Comparison of ENCODE assay signal across 10 cellular contexts in the genomic region with DNA sequence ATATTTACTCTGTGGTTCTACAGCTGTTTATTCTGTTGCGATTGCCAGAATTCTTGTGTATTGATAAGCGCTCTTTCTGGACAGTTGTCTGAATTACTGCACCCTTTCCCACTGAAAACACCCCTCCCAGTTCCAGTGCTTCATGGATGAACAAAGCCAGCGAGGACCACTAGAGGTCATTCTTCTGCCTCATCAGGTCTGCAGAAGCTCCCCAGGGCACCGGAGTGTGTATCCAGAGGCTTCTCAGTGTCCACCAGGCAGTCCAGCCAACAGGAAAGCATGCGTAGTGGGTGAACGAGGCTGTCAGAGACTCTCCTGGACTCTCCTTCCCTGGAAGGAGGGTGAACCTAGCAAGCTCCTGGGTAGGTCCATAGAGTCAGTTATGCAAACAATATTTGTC. TPM values are rescaled to one million over a fixed set of nuclear protein-coding genes. Genes with fewer than 3 reads are reported as not detected.
DNase-seq lines count a peak whose midpoint lies in the region; ATAC-seq and TF ChIP-seq lines count a peak whose summit lies in the region.
"Had no signal": no experiment of that assay in that cellular context is flagged by ENCODE, and none has a peak within 500 bp of the region (broad histone marks: within the 10 kb centered on the region; RNA-seq: fewer than 3 reads in every experiment).

No MANE protein-coding gene starts in this region.

- peak; percentile 44 for DNase-seq in ELR (ENCODE audit: low read depth)
- DNase-seq in NCI-H146 (lab: John Stamatoyannopoulos, UW): peak; percentile 57
- peak; percentile 42 for DNase-seq in choroid plexus epithelial cell (ENCODE audit: low read depth)
- DNase-seq in myocyte (ENCODE audit: low read depth): peak; percentile 48
- DNase-seq in T1000 (lab: John Stamatoyannopoulos, UW): no peak
- DNase-seq: mammary epithelial cell, upper lobe of right lung had no signal

- no peak overlapping the region for H3K4me3 ChIP-seq in choroid plexus epithelial cell (ENCODE audit: low read depth, low read length)
- H3K4me3 ChIP-seq: upper lobe of right lung had no signal

- no peak for ATAC-seq in HG03469 (IDR thresholded peaks at IDR 0.05; ENCODE audit: unreplicated experiment)
- no peak for ATAC-seq in GM18502 (IDR thresholded peaks at IDR 0.05; ENCODE audit: poor library complexity, unreplicated experiment)
- no peak for ATAC-seq in HG03097 (IDR thresholded peaks at IDR 0.05; ENCODE audit: low FRiP score, unreplicated experiment)

- peak; percentile 58 for TF ChIP-seq CTCF in choroid plexus epithelial cell (conservative IDR thresholded peaks at IDR 0.05; ENCODE audit: low read depth, low read length)

RNA-seq across cellular contexts. Expression of gene INHBB, which starts 40.6 kb away (rescaled TPM):
- 0.27 and 0.36 TPM in 2 replicates for total RNA-seq in myocyte
- 15.1 TPM for polyA plus RNA-seq in myocyte (2012)

RNA-seq across cellular contexts. Expression of gene RALB, which starts 52.6 kb away (rescaled TPM):
- 34.2 and 34.5 TPM in 2 replicates for total RNA-seq in myocyte
- 41.5 TPM for polyA plus RNA-seq in myocyte (2012)
